In genomic region chr19:35722897-35723296, GRCh38 we compare ENCODE assay signal across 29 cellular contexts. TPM values are rescaled to one million over a fixed set of nuclear protein-coding genes. Genes with fewer than 3 reads are reported as not detected.
"Had no signal": no experiment of that assay in that cellular context is flagged by ENCODE, and none has a peak within 500 bp of the region (broad histone marks: within the 10 kb centered on the region; RNA-seq: fewer than 3 reads in every experiment).

No MANE protein-coding gene starts in this region.

- H3K27me3 Mint-ChIP-seq: activated naive CD8-positive, alpha-beta T cell; central memory CD8-positive, alpha-beta T cell; effector memory CD8-positive, alpha-beta T cell had no signal

- H2AFZ ChIP-seq: parathyroid adenoma had no signal

- H3K27ac Mint-ChIP-seq: activated naive CD8-positive, alpha-beta T cell; activated T-helper 1 cell treated with anti-CD3 and anti-CD28 coated beads, Interleukin-12 subunit alpha, Interleukin-12 subunit beta, Interleukin-2, Interleukin-4 antibody, amounts not matched to agents 30 ng/mL and 10 ng/mL and 1 ng/mL, durations not matched to agents 14 hours and 24 hours and 36 hours; effector memory CD8-positive, alpha-beta T cell; nephron; WTC11 had no signal

- H3K4me1 ChIP-seq: parathyroid adenoma had no signal

- H3K4me3 Mint-ChIP-seq: activated naive CD8-positive, alpha-beta T cell; activated T-helper 1 cell treated with anti-CD3 and anti-CD28 coated beads, Interleukin-12 subunit alpha, Interleukin-12 subunit beta, Interleukin-2, Interleukin-4 antibody, amounts not matched to agents 30 ng/mL and 10 ng/mL and 1 ng/mL, durations not matched to agents 14 hours and 24 hours and 36 hours; central memory CD8-positive, alpha-beta T cell; WTC11 had no signal

- ATAC-seq: effector memory CD8-positive, alpha-beta T cell; gastroesophageal sphincter; left cardiac atrium; right cardiac atrium; WTC11 had no signal

- H3K36me3 Mint-ChIP-seq: activated naive CD8-positive, alpha-beta T cell had no signal

- H3K4me3 ChIP-seq: breast epithelium, colonic mucosa, dorsolateral prefrontal cortex, esophagus squamous epithelium, gastroesophageal sphincter, transverse colon had no signal

- H3K9me3 ChIP-seq: breast epithelium, colonic mucosa, esophagus squamous epithelium, gastroesophageal sphincter, transverse colon had no signal

- H3K9me3 Mint-ChIP-seq: activated T-helper 1 cell treated with anti-CD3 and anti-CD28 coated beads, Interleukin-12 subunit alpha, Interleukin-12 subunit beta, Interleukin-2, Interleukin-4 antibody, amounts not matched to agents 30 ng/mL and 10 ng/mL and 1 ng/mL, durations not matched to agents 14 hours and 24 hours and 36 hours; central memory CD8-positive, alpha-beta T cell; effector memory CD8-positive, alpha-beta T cell; nephron; WTC11 had no signal

- DNase-seq: activated CD4-positive, alpha-beta T cell treated with anti-CD3 and anti-CD28 coated beads, Interleukin-2, amount 50 U/mL, for 48 hours; activated CD8-positive, alpha-beta memory T cell treated with anti-CD3 and anti-CD28 coated beads, Interleukin-2, amount 50 U/mL, for 48 hours; activated gamma-delta T cell treated with Interleukin-2 at 50 U/mL for 16 hours; colonic mucosa; dorsolateral prefrontal cortex; effector memory CD8-positive, alpha-beta T cell; esophagus squamous epithelium; head of caudate nucleus; hypothalamus; left cardiac atrium; mesenchymal stem cell; stimulated activated CD4-positive, alpha-beta T cell treated with anti-CD3 and anti-CD28 coated beads, Interleukin-12 subunit alpha, Interleukin-12 subunit beta, amount 100 ng/mL, for 4 hours; stimulated activated CD4-positive, alpha-beta T cell treated with anti-CD3 and anti-CD28 coated beads, Interleukin-4, amount 100 ng/mL, for 4 hours; T-helper 9 cell; transverse colon had no signal

- H3K27me3 ChIP-seq: breast epithelium, colonic mucosa, dorsolateral prefrontal cortex, esophagus squamous epithelium, gastroesophageal sphincter, transverse colon had no signal

- H3K9ac ChIP-seq: parathyroid adenoma had no signal

- H3K27ac ChIP-seq: breast epithelium, colonic mucosa, dorsolateral prefrontal cortex, esophagus squamous epithelium, gastroesophageal sphincter, parathyroid adenoma, transverse colon had no signal

RNA-seq across cellular contexts. Expression of gene ZBTB32, which starts 18.5 kb away (rescaled TPM):
- total RNA-seq: astrocyte, left cardiac atrium, lower leg skin, pulmonary artery endothelial cell, right cardiac atrium, skeletal muscle tissue, temporal lobe, transverse colon had no signal
- polyA plus RNA-seq: right cardiac atrium had no signal
